In genomic region chr11:19756675-19757475, GRCh38 we compare ENCODE assay signal across 14 cellular contexts. TPM values are rescaled to one million over a fixed set of nuclear protein-coding genes. Genes with fewer than 3 reads are reported as not detected.
DNase-seq lines count a peak whose midpoint lies in the region; ATAC-seq and TF ChIP-seq lines count a peak whose summit lies in the region.
"Had no signal": no experiment of that assay in that cellular context is flagged by ENCODE, and none has a peak within 500 bp of the region (broad histone marks: within the 10 kb centered on the region; RNA-seq: fewer than 3 reads in every experiment).

No MANE protein-coding gene starts in this region.

- H3K9ac ChIP-seq in trophoblast cell (ENCODE audit: low read length) = no peak overlapping the region

- WGBS in trophoblast cell (ENCODE audit: extremely low coverage, insufficient coverage, insufficient read length) = no CpG with 5 or more reads among the region's 11 CpGs

- H3K27ac ChIP-seq in trophoblast cell (ENCODE audit: low read depth, low read length) = no peak overlapping the region
- H3K27ac ChIP-seq in uterus = peak overlapping the region; percentile 31 to 38

- no peak for ATAC-seq in HG03159 (IDR thresholded peaks at IDR 0.05; ENCODE audit: unreplicated experiment)
- ATAC-seq in GM21360 (IDR thresholded peaks at IDR 0.05; ENCODE audit: unreplicated experiment) = no peak
- ATAC-seq: HCT116; stimulated activated naive B cell treated with anti-CD40 and anti-IgM and Interleukin-4, amounts not matched to agents 10 μg/mL and 1 μg/mL and 100 μg/mL, for 72 hours had no signal

- DNase-seq in astrocyte of the cerebellum (ENCODE audit: low read depth) (peak; percentile 62), head of caudate nucleus (peak in 36 of 42 donors; percentile 15 to 85 (median 55)), trophoblast cell (peak; percentile 29 to 62), uterus (no peak), NCI-H2081 (lab: John Stamatoyannopoulos, UW) (no peak)
- DNase-seq in activated T-cell treated with anti-CD3 and anti-CD28 coated beads, Interleukin-2, amount 50 U/mL, for 1 hour = no peak
- DNase-seq: activated CD4-positive, alpha-beta T cell treated with anti-CD3 and anti-CD28 coated beads, Interleukin-2, amount 10 ng/mL, durations not matched to agents 24 days and 14 days; activated naive CD4-positive, alpha-beta T cell; endodermal cell; KBM-7; stimulated activated naive B cell treated with anti-CD40 and anti-IgM and Interleukin-4, amounts not matched to agents 10 μg/mL and 1 μg/mL and 100 μg/mL, for 72 hours had no signal

- H2BK12ac ChIP-seq in trophoblast cell (ENCODE audit: low read length) = no peak overlapping the region

- no peaks in the 10 kb centered on the region for H3K27me3 ChIP-seq in trophoblast cell (ENCODE audit: insufficient read depth, low read length)
- H3K27me3 ChIP-seq in uterus = no peaks in the 10 kb centered on the region

- H3K14ac ChIP-seq in trophoblast cell (ENCODE audit: low read length) = no peak overlapping the region

- no peaks in the 10 kb centered on the region for H3K36me3 ChIP-seq in trophoblast cell (ENCODE audit: control insufficient read depth in 1 of 2, insufficient read depth in 2 of 2, low read length in 2 of 2)
- H3K36me3 ChIP-seq in uterus = no peaks in the 10 kb centered on the region

- TF ChIP-seq CTCF in astrocyte of the cerebellum (IDR thresholded peaks at IDR 0.05; ENCODE audit: low read depth, low read length, missing control alignments) = no peak
- TF ChIP-seq CTCF in uterus (IDR thresholded peaks at IDR 0.05) = no peak

- H4K91ac ChIP-seq in trophoblast cell (ENCODE audit: low read depth, low read length) = no peak overlapping the region

- H4K8ac ChIP-seq in trophoblast cell (ENCODE audit: low read depth, low read length) = no peak overlapping the region

- no peaks in the 10 kb centered on the region for H3K79me2 ChIP-seq in trophoblast cell (ENCODE audit: control insufficient read depth, insufficient read depth, low read length, poor library complexity)

- H3K4me2 ChIP-seq in trophoblast cell (ENCODE audit: low read length) = no peak overlapping the region

- H3K4me3 ChIP-seq in astrocyte of the cerebellum (ENCODE audit: low read depth, low read length) (no peak overlapping the region), trophoblast cell (ENCODE audit: low read depth, low read length) (no peak overlapping the region), uterus (no peak overlapping the region)

- no peaks in the 10 kb centered on the region for H3K79me1 ChIP-seq in trophoblast cell (ENCODE audit: low read length)

- H2AK5ac ChIP-seq in trophoblast cell (ENCODE audit: low read length) = no peak overlapping the region

- H2BK120ac ChIP-seq in trophoblast cell (ENCODE audit: insufficient read depth, low read length, poor library complexity) = no peak overlapping the region

- H3K9me3 ChIP-seq in trophoblast cell (ENCODE audit: insufficient read depth, low read depth, low read length) (peaks cover 3% of the 10 kb centered on the region), uterus (no peaks in the 10 kb centered on the region)

- no peaks in the 10 kb centered on the region for H3K4me1 ChIP-seq in trophoblast cell (ENCODE audit: control insufficient read depth in 1 of 2, insufficient read depth in 2 of 2, low read length in 2 of 2)
- no peaks in the 10 kb centered on the region for H3K4me1 ChIP-seq in uterus

- H3K23ac ChIP-seq in trophoblast cell (ENCODE audit: low read length) = no peak overlapping the region

- H4K12ac ChIP-seq in trophoblast cell (ENCODE audit: low read depth, low read length) = no peak overlapping the region

- H3K4ac ChIP-seq in trophoblast cell (ENCODE audit: low read depth, low read length) = no peak overlapping the region

- no peak overlapping the region for H2BK5ac ChIP-seq in trophoblast cell (ENCODE audit: low read depth, low read length, poor library complexity)

- no peak for TF ChIP-seq POLR2A in uterus (IDR thresholded peaks at IDR 0.05)

- no peak overlapping the region for H3K18ac ChIP-seq in trophoblast cell (ENCODE audit: low read length)

- intact Hi-C loops in head of caudate nucleus (cut with DNase I) = no loop called here
- intact Hi-C loops in uterus (cut with DNase I; ENCODE audit: low total_unique reads) = no loop called here

- H2AFZ ChIP-seq in trophoblast cell (ENCODE audit: insufficient read depth, low read length, poor library complexity) = no peak overlapping the region

- in situ Hi-C loops in astrocyte of the cerebellum (cut with HindIII; ENCODE audit: low sequenced_read_pairs) = no loop called here

RNA-seq across cellular contexts. Expression of gene NAV2, which starts 44.2 kb away (rescaled TPM):
- polyA plus RNA-seq in trophoblast cell (2013) = 36.1 and 37.2 TPM in 2 replicates
- total RNA-seq in uterus = 10 to 100 TPM in 1 of 4 donors, 1 to 10 TPM in 3; 2.6 to 31.6 (median 5.7) TPM
- total RNA-seq: activated CD4-positive, alpha-beta T cell treated with anti-CD3 and anti-CD28 coated beads, Interleukin-2, amount 10 ng/mL, durations not matched to agents 24 days and 14 days had no signal

Comparison
In these comparisons a context has a peak if more than half of its experiments do, and no peak if none do; other contexts are left out.
1. DNase-seq: peak in astrocyte of the cerebellum (single experiment), head of caudate nucleus (36 of 42) and trophoblast cell (2 of 2); none in uterus (0 of 2), activated T-cell treated with anti-CD3 and anti-CD28 coated beads, Interleukin-2, amount 50 U/mL, for 1 hour (single experiment) and NCI-H2081 (0 of 2).